ENCODE assay signal across 2 cellular contexts in the genomic region with DNA sequence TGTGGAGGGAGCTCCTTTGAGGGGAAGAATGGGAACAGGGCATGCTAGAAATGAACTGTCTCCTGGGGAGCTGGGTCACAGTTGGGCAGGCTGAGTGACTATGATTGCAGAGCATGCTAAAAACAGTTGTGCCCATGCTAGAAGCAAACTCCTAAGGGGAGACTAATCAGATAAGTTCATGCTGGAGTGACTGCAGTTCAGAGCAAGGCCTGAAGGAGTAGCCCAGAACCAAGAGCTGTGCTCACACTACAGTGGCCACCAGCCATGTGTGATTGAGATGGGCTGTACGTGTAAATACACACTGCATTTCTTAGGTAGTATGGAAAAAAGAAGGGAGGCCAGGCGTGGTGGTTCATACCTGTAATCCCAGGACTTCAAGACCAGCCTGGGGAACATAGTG.
TF ChIP-seq lines count a peak whose summit lies in the region.

No MANE protein-coding gene starts in this region.

TF ChIP-seq in SK-N-SH treated with all-trans-retinoic acid at 6 μM for 48 hours, 23 proteins besides CTCF, POLR2A, EP300 and RAD21:
- no peak for TF ChIP-seq POU6F1 (CRISPR knock-in tag; IDR thresholded peaks at IDR 0.05; ENCODE audit: borderline replicate concordance, low read depth)
- TF ChIP-seq, protein P1, sequence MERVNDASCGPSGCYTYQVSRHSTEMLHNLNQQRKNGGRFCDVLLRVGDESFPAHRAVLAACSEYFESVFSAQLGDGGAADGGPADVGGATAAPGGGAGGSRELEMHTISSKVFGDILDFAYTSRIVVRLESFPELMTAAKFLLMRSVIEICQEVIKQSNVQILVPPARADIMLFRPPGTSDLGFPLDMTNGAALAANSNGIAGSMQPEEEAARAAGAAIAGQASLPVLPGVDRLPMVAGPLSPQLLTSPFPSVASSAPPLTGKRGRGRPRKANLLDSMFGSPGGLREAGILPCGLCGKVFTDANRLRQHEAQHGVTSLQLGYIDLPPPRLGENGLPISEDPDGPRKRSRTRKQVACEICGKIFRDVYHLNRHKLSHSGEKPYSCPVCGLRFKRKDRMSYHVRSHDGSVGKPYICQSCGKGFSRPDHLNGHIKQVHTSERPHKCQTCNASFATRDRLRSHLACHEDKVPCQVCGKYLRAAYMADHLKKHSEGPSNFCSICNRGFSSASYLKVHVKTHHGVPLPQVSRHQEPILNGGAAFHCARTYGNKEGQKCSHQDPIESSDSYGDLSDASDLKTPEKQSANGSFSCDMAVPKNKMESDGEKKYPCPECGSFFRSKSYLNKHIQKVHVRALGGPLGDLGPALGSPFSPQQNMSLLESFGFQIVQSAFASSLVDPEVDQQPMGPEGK (CRISPR knock-in tag; IDR thresholded peaks at IDR 0.05; ENCODE audit: borderline replicate concordance) = no peak
- no peak for TF ChIP-seq ZNF565 (CRISPR knock-in tag; conservative IDR thresholded peaks at IDR 0.05; ENCODE audit: low read depth)
- no peak for TF ChIP-seq ZNF8 (CRISPR knock-in tag; IDR thresholded peaks at IDR 0.05)
- no peak for TF ChIP-seq TCF4 (CRISPR knock-in tag; IDR thresholded peaks at IDR 0.05; ENCODE audit: borderline replicate concordance)
- no peak for TF ChIP-seq ZFP30 (CRISPR knock-in tag; IDR thresholded peaks at IDR 0.05)
- no peak for TF ChIP-seq PPARA (CRISPR knock-in tag; IDR thresholded peaks at IDR 0.05; ENCODE audit: borderline replicate concordance)
- TF ChIP-seq, protein P2, sequence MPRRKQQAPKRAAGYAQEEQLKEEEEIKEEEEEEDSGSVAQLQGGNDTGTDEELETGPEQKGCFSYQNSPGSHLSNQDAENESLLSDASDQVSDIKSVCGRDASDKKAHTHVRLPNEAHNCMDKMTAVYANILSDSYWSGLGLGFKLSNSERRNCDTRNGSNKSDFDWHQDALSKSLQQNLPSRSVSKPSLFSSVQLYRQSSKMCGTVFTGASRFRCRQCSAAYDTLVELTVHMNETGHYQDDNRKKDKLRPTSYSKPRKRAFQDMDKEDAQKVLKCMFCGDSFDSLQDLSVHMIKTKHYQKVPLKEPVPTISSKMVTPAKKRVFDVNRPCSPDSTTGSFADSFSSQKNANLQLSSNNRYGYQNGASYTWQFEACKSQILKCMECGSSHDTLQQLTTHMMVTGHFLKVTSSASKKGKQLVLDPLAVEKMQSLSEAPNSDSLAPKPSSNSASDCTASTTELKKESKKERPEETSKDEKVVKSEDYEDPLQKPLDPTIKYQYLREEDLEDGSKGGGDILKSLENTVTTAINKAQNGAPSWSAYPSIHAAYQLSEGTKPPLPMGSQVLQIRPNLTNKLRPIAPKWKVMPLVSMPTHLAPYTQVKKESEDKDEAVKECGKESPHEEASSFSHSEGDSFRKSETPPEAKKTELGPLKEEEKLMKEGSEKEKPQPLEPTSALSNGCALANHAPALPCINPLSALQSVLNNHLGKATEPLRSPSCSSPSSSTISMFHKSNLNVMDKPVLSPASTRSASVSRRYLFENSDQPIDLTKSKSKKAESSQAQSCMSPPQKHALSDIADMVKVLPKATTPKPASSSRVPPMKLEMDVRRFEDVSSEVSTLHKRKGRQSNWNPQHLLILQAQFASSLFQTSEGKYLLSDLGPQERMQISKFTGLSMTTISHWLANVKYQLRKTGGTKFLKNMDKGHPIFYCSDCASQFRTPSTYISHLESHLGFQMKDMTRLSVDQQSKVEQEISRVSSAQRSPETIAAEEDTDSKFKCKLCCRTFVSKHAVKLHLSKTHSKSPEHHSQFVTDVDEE (CRISPR knock-in tag; IDR thresholded peaks at IDR 0.05) = no peak
- no peak for TF ChIP-seq ESRRG (CRISPR knock-in tag; IDR thresholded peaks at IDR 0.05)
- TF ChIP-seq ARNTL (CRISPR knock-in tag; IDR thresholded peaks at IDR 0.05; ENCODE audit: borderline replicate concordance, low read depth) = no peak
- TF ChIP-seq OSR1 (CRISPR knock-in tag; IDR thresholded peaks at IDR 0.05) = no peak
- no peak for TF ChIP-seq RARB (CRISPR knock-in tag; IDR thresholded peaks at IDR 0.05)
- no peak for TF ChIP-seq ZNF70 (CRISPR knock-in tag; IDR thresholded peaks at IDR 0.05)
- no peak for TF ChIP-seq GLIS3 (CRISPR knock-in tag; IDR thresholded peaks at IDR 0.05)
- TF ChIP-seq, protein P3, sequence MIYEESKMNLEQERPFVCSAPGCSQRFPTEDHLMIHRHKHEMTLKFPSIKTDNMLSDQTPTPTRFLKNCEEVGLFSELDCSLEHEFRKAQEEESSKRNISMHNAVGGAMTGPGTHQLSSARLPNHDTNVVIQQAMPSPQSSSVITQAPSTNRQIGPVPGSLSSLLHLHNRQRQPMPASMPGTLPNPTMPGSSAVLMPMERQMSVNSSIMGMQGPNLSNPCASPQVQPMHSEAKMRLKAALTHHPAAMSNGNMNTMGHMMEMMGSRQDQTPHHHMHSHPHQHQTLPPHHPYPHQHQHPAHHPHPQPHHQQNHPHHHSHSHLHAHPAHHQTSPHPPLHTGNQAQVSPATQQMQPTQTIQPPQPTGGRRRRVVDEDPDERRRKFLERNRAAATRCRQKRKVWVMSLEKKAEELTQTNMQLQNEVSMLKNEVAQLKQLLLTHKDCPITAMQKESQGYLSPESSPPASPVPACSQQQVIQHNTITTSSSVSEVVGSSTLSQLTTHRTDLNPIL (CRISPR knock-in tag; IDR thresholded peaks at IDR 0.05; ENCODE audit: low read depth) = no peak
- TF ChIP-seq TOX (CRISPR knock-in tag; IDR thresholded peaks at IDR 0.05; ENCODE audit: borderline replicate concordance) = no peak
- no peak for TF ChIP-seq BACH2 (CRISPR knock-in tag; IDR thresholded peaks at IDR 0.05; ENCODE audit: borderline replicate concordance)
- TF ChIP-seq, protein P4, sequence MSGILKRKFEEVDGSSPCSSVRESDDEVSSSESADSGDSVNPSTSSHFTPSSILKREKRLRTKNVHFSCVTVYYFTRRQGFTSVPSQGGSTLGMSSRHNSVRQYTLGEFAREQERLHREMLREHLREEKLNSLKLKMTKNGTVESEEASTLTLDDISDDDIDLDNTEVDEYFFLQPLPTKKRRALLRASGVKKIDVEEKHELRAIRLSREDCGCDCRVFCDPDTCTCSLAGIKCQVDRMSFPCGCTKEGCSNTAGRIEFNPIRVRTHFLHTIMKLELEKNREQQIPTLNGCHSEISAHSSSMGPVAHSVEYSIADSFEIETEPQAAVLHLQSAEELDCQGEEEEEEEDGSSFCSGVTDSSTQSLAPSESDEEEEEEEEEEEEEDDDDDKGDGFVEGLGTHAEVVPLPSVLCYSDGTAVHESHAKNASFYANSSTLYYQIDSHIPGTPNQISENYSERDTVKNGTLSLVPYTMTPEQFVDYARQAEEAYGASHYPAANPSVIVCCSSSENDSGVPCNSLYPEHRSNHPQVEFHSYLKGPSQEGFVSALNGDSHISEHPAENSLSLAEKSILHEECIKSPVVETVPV (CRISPR knock-in tag; IDR thresholded peaks at IDR 0.05) = no peak

TF ChIP-seq in SK-N-SH, 30 proteins besides CTCF, POLR2A, EP300 and RAD21 (continued from another document):
- TF ChIP-seq CHD2 (IDR thresholded peaks at IDR 0.05; ENCODE audit: low read length, partially characterized antibody) (no peak), FOXM1 (IDR thresholded peaks at IDR 0.05; ENCODE audit: low read depth) (no peak), GATA2 (CRISPR knock-in tag; IDR thresholded peaks at IDR 0.05) (no peak), SIN3A (IDR thresholded peaks at IDR 0.05; ENCODE audit: borderline replicate concordance, low read depth, low read length) (no peak)
- TF ChIP-seq, protein P5, sequence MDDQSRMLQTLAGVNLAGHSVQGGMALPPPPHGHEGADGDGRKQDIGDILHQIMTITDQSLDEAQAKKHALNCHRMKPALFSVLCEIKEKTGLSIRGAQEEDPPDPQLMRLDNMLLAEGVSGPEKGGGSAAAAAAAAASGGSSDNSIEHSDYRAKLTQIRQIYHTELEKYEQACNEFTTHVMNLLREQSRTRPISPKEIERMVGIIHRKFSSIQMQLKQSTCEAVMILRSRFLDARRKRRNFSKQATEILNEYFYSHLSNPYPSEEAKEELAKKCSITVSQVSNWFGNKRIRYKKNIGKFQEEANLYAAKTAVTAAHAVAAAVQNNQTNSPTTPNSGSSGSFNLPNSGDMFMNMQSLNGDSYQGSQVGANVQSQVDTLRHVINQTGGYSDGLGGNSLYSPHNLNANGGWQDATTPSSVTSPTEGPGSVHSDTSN (IDR thresholded peaks at IDR 0.05) = no peak
